Comparison of ENCODE assay signal across 7 cellular contexts in genomic region chr1:64965239-64966157, GRCh38. TPM values are rescaled to one million over a fixed set of nuclear protein-coding genes. Genes with fewer than 3 reads are reported as not detected.
DNase-seq lines count a peak whose midpoint lies in the region; ATAC-seq and TF ChIP-seq lines count a peak whose summit lies in the region.

No MANE protein-coding gene starts in this region.

- no peak for TF ChIP-seq CTCF in mesothelial cell of epicardium (IDR thresholded peaks at IDR 0.05; ENCODE audit: unreplicated experiment)

- peak overlapping the region; percentile 91 to 98 for H3K27ac Mint-ChIP-seq in effector memory CD8-positive, alpha-beta T cell
- H3K27ac Mint-ChIP-seq in mesothelial cell of epicardium = peak overlapping the region; percentile 98

- peaks cover 51 to 58% of the 10 kb centered on the region in 2 donors for H3K4me1 Mint-ChIP-seq in effector memory CD8-positive, alpha-beta T cell (ENCODE audit: low read depth in 2 of 2)
- H3K4me1 Mint-ChIP-seq in mesothelial cell of epicardium = peaks cover 39% of the 10 kb centered on the region

- no peaks in the 10 kb centered on the region for H3K9me3 Mint-ChIP-seq in effector memory CD8-positive, alpha-beta T cell
- no peaks in the 10 kb centered on the region for H3K9me3 Mint-ChIP-seq in mesothelial cell of epicardium

- peaks cover 42% of the 10 kb centered on the region for H3K36me3 Mint-ChIP-seq in effector memory CD8-positive, alpha-beta T cell (ENCODE audit: insufficient read depth)
- H3K36me3 Mint-ChIP-seq in mesothelial cell of epicardium = no peaks in the 10 kb centered on the region

- no peaks in the 10 kb centered on the region for H3K27me3 Mint-ChIP-seq in effector memory CD8-positive, alpha-beta T cell
- H3K27me3 Mint-ChIP-seq in mesothelial cell of epicardium (ENCODE audit: low read depth) = no peaks in the 10 kb centered on the region

- DNase-seq in NCI-H2227 (lab: John Stamatoyannopoulos, UW; ENCODE audit: unreplicated experiment) (peak; percentile 80), mesothelial cell of epicardium (ENCODE audit: low spot score in 2 of 2, unreplicated experiment in 2 of 2) (peak; percentile 51 to 70)
- DNase-seq in activated CD8-positive, alpha-beta memory T cell treated with anti-CD3 and anti-CD28 coated beads for 24 hours = peak; percentile 80
- DNase-seq in effector memory CD8-positive, alpha-beta T cell = peak; percentile 80 to 84 (median 82)
- DNase-seq in stimulated activated CD8-positive, alpha-beta memory T cell treated with anti-CD3 and anti-CD28 coated beads, Interleukin-2, amount 100 ng/mL, for 48 hours (ENCODE audit: low read depth in 2 of 2) = peak; percentile 50 to 54

- ATAC-seq in GM18511 (IDR thresholded peaks at IDR 0.05; ENCODE audit: unreplicated experiment) (peak; percentile 57), HG02759 (IDR thresholded peaks at IDR 0.05; ENCODE audit: unreplicated experiment) (peak; percentile 55)
- ATAC-seq in effector memory CD8-positive, alpha-beta T cell (replicated peaks) = peak; percentile 65

- H3K4me3 Mint-ChIP-seq in effector memory CD8-positive, alpha-beta T cell = peak overlapping the region; percentile 84 to 98
- H3K4me3 Mint-ChIP-seq in mesothelial cell of epicardium = peak overlapping the region; percentile 89

RNA-seq across cellular contexts. Expression of gene JAK1, which starts 0.9 kb away (rescaled TPM):
- total RNA-seq in mesothelial cell of epicardium = 62.0 to 65.1 TPM (median 63.2 TPM) in 3 replicates

Comparison
In these comparisons a context has a peak if more than half of its experiments do, and no peak if none do; other contexts are left out.
1. Peak in every context shown above with its lines: DNase-seq and ATAC-seq.